19 cellular contexts compared by ENCODE assay signal in the genomic region with DNA sequence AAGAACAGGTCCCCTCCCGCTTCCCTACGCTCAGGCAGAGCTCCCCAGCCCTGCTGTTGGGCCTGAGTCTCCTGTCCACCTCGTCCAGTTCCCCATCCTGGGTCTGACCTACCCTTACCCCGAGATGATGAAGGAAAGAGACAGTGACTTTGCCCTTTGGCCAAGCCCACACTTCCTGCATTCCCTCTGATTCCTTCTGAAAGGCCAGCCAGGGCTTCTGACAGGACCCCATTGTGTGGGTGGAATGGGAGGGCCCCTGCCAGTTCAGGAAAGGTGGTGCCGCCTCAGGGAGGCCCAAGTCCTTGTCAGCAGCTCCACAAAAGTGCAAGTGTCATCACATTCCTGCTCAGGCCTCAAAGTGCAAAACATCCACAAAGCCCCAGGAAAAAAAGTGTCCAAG.
DNase-seq lines count a peak whose midpoint lies in the region; ATAC-seq and TF ChIP-seq lines count a peak whose summit lies in the region.
"Had no signal": no experiment of that assay in that cellular context is flagged by ENCODE, and none has a peak within 500 bp of the region (broad histone marks: within the 10 kb centered on the region; RNA-seq: fewer than 3 reads in every experiment).

No MANE protein-coding gene starts in this region.

- H3K9ac ChIP-seq in neural progenitor cell = no peak overlapping the region

- H3K4me1 Mint-ChIP-seq in neural progenitor cell = peaks cover 12% of the 10 kb centered on the region
- H3K4me1 Mint-ChIP-seq: activated CD4-positive, alpha-beta memory T cell treated with anti-CD3 and anti-CD28 coated beads, Interleukin-2, amount 10 ng/mL, durations not matched to agents 7 days and 5 days; activated naive CD8-positive, alpha-beta T cell treated with anti-CD3 and anti-CD28 coated beads, Interleukin-2, amount 50 U/mL, for 24 hours had no signal

- no peak overlapping the region for H3K4me2 ChIP-seq in hepatocyte
- H3K4me2 ChIP-seq in neural progenitor cell = peak overlapping the region; percentile 27

- H3K27ac ChIP-seq in right cardiac atrium (ENCODE audit: low read length) = no peak overlapping the region
- peak overlapping the region; percentile 42 for H3K27ac ChIP-seq in hepatocyte
- no peak overlapping the region for H3K27ac ChIP-seq in neural progenitor cell
- H3K27ac ChIP-seq: upper lobe of left lung had no signal

- no peak overlapping the region for H3K27ac Mint-ChIP-seq in neural progenitor cell
- H3K27ac Mint-ChIP-seq: activated CD4-positive, alpha-beta memory T cell treated with anti-CD3 and anti-CD28 coated beads, Interleukin-2, amount 10 ng/mL, durations not matched to agents 7 days and 5 days; activated naive CD8-positive, alpha-beta T cell treated with anti-CD3 and anti-CD28 coated beads, Interleukin-2, amount 50 U/mL, for 24 hours had no signal

- H3F3A ChIP-seq in neural progenitor cell (ENCODE audit: low read depth) = no peaks in the 10 kb centered on the region

- H3K36me3 ChIP-seq in hepatocyte (replicated peaks; ENCODE audit: insufficient read depth, low read depth) (no peaks in the 10 kb centered on the region), neural progenitor cell (no peaks in the 10 kb centered on the region), mucosa of descending colon (ENCODE audit: low read depth) (no peaks in the 10 kb centered on the region)

- no peaks in the 10 kb centered on the region for H4K20me1 ChIP-seq in hepatocyte (ENCODE audit: insufficient read depth, poor library complexity, severe bottlenecking)
- no peaks in the 10 kb centered on the region for H4K20me1 ChIP-seq in neural progenitor cell (ENCODE audit: low read depth)

- H3K27me3 ChIP-seq in right cardiac atrium (ENCODE audit: control insufficient read depth, insufficient read depth) (no peaks in the 10 kb centered on the region), hepatocyte (no peaks in the 10 kb centered on the region), neural progenitor cell (no peaks in the 10 kb centered on the region)
- H3K27me3 ChIP-seq: upper lobe of left lung had no signal

- TF ChIP-seq CTCF in hepatocyte (IDR thresholded peaks at IDR 0.05; ENCODE audit: poor library complexity) (no peak), neural progenitor cell (IDR thresholded peaks at IDR 0.05) (no peak), mucosa of descending colon (IDR thresholded peaks at IDR 0.05) (no peak)

- H3K36me3 Mint-ChIP-seq in neural progenitor cell = no peaks in the 10 kb centered on the region
- H3K36me3 Mint-ChIP-seq: brain had no signal

- H3K9me2 ChIP-seq in hepatocyte (replicated peaks; ENCODE audit: insufficient read depth) = no peaks in the 10 kb centered on the region

- peak in 1 of 3 donors; percentile 30 for DNase-seq in right cardiac atrium
- no peak for DNase-seq in cardiac septum (ENCODE audit: low spot score)
- DNase-seq in hepatocyte (ENCODE audit: low spot score) = peak; percentile 38
- peak; percentile 36 for DNase-seq in neural progenitor cell (ENCODE audit: low spot score)
- no peak for DNase-seq in GOT3 (lab: John Stamatoyannopoulos, UW)
- DNase-seq in mucosa of descending colon = no peak
- DNase-seq: activated CD4-positive, alpha-beta memory T cell treated with anti-CD3 and anti-CD28 coated beads, Interleukin-2, amount 10 ng/mL, durations not matched to agents 7 days and 5 days; activated gamma-delta T cell; activated naive CD8-positive, alpha-beta T cell treated with anti-CD3 and anti-CD28 coated beads, Interleukin-2, amount 50 U/mL, for 24 hours; Calu3; EL; NCI-H1436 treated with DMSO at 0.1 percent for 48 hours; NCI-H69; stimulated activated CD4-positive, alpha-beta T cell treated with anti-CD3 and anti-CD28 coated beads, Interleukin-12 subunit alpha, Interleukin-12 subunit beta, amount 100 ng/mL, for 4 hours; upper lobe of left lung had no signal

- H3K4me3 Mint-ChIP-seq in neural progenitor cell = no peak overlapping the region
- H3K4me3 Mint-ChIP-seq: activated CD4-positive, alpha-beta memory T cell treated with anti-CD3 and anti-CD28 coated beads, Interleukin-2, amount 10 ng/mL, durations not matched to agents 7 days and 5 days; activated naive CD8-positive, alpha-beta T cell treated with anti-CD3 and anti-CD28 coated beads, Interleukin-2, amount 50 U/mL, for 24 hours; brain had no signal

- H3K9me3 ChIP-seq in right cardiac atrium (ENCODE audit: control insufficient read depth, low read length) (no peaks in the 10 kb centered on the region), hepatocyte (ENCODE audit: low read depth) (no peaks in the 10 kb centered on the region), neural progenitor cell (ENCODE audit: low read depth) (no peaks in the 10 kb centered on the region), mucosa of descending colon (no peaks in the 10 kb centered on the region)
- H3K9me3 ChIP-seq: upper lobe of left lung had no signal

- peaks cover 2% of the 10 kb centered on the region for H3K9me3 Mint-ChIP-seq in neural progenitor cell
- H3K9me3 Mint-ChIP-seq: activated CD4-positive, alpha-beta memory T cell treated with anti-CD3 and anti-CD28 coated beads, Interleukin-2, amount 10 ng/mL, durations not matched to agents 7 days and 5 days; activated naive CD8-positive, alpha-beta T cell treated with anti-CD3 and anti-CD28 coated beads, Interleukin-2, amount 50 U/mL, for 24 hours; brain had no signal

- ATAC-seq in right cardiac atrium = peak; percentile 60 to 85
- no peak for ATAC-seq in HG03565 (IDR thresholded peaks at IDR 0.05; ENCODE audit: unreplicated experiment)
- no peak for ATAC-seq in HG03354 (IDR thresholded peaks at IDR 0.05; ENCODE audit: poor library complexity, severe bottlenecking, unreplicated experiment)
- ATAC-seq in mucosa of descending colon = no peak
- ATAC-seq: activated CD4-positive, CD25-positive, alpha-beta regulatory T cell treated with anti-CD3 and anti-CD28 coated beads, Interleukin-2, amount 50 U/mL, for 24 hours; activated naive CD8-positive, alpha-beta T cell treated with anti-CD3 and anti-CD28 coated beads, Interleukin-2, amount 50 U/mL, for 24 hours had no signal

- H3K4me3 ChIP-seq in right cardiac atrium (ENCODE audit: low read length) (no peak overlapping the region), hepatocyte (no peak overlapping the region), neural progenitor cell (no peak overlapping the region), mucosa of descending colon (no peak overlapping the region)
- H3K4me3 ChIP-seq: upper lobe of left lung had no signal

- WGBS in right cardiac atrium = 49% methylated on average over 5 of the region's 5 CpGs
- 57% methylated on average over 5 of the region's 5 CpGs for WGBS in hepatocyte (ENCODE audit: low lambda C conversion rate, missing lambda C conversion rate)

- H3K4me1 ChIP-seq in right cardiac atrium (ENCODE audit: control insufficient read depth, insufficient read depth, low read length) (peaks cover 3% of the 10 kb centered on the region), hepatocyte (ENCODE audit: insufficient read depth) (peaks cover 12% of the 10 kb centered on the region), neural progenitor cell (peaks cover 9% of the 10 kb centered on the region), mucosa of descending colon (ENCODE audit: low read depth) (peaks cover 3% of the 10 kb centered on the region)

- H3K27me3 Mint-ChIP-seq in neural progenitor cell (ENCODE audit: insufficient read depth, low read depth) = peaks cover 2% of the 10 kb centered on the region
- H3K27me3 Mint-ChIP-seq: activated CD4-positive, alpha-beta memory T cell treated with anti-CD3 and anti-CD28 coated beads, Interleukin-2, amount 10 ng/mL, durations not matched to agents 7 days and 5 days; activated naive CD8-positive, alpha-beta T cell treated with anti-CD3 and anti-CD28 coated beads, Interleukin-2, amount 50 U/mL, for 24 hours had no signal

- no peaks in the 10 kb centered on the region for H3K79me2 ChIP-seq in hepatocyte
- no peaks in the 10 kb centered on the region for H3K79me2 ChIP-seq in neural progenitor cell (ENCODE audit: low read depth)

- H2AFZ ChIP-seq in hepatocyte (no peak overlapping the region), neural progenitor cell (replicated peaks) (peak overlapping the region; percentile 34)

- intact Hi-C loops in right cardiac atrium (cut with DNase I) (no loop called here), cardiac septum (cut with DNase I) (no loop called here), mucosa of descending colon (cut with DNase I, micrococcal nuclease) (no loop called here)

Comparison
In these comparisons a context has a peak if more than half of its experiments do, and no peak if none do; other contexts are left out.
1. ATAC-seq: peak in right cardiac atrium (2 of 2); none in HG03565 (single experiment), HG03354 (single experiment) and mucosa of descending colon (single experiment).
2. DNase-seq: peak in hepatocyte (single experiment) and neural progenitor cell (single experiment); none in cardiac septum (single experiment), GOT3 (single experiment) and mucosa of descending colon (0 of 3).